In genomic region chr7:6624246-6624611, GRCh38 we compare ENCODE assay signal across 1 cellular context.
TF ChIP-seq lines count a peak whose summit lies in the region.

No MANE protein-coding gene starts in this region.

TF ChIP-seq in GM12878, 131 proteins besides CTCF, POLR2A, EP300 and RAD21:
- no peak for TF ChIP-seq SP1 (IDR thresholded peaks at IDR 0.05; ENCODE audit: low read depth, low read length)
- no peak for TF ChIP-seq ZNF384 (IDR thresholded peaks at IDR 0.05; ENCODE audit: borderline replicate concordance, low read depth, low read length)
- TF ChIP-seq NBN (IDR thresholded peaks at IDR 0.05), result 0 out of 2 replicates have a peak, but pooled peaks have one; percentile 32
- no peak for TF ChIP-seq BMI1 (IDR thresholded peaks at IDR 0.05; ENCODE audit: borderline replicate concordance)
